15 cellular contexts compared by ENCODE assay signal in the genomic region with DNA sequence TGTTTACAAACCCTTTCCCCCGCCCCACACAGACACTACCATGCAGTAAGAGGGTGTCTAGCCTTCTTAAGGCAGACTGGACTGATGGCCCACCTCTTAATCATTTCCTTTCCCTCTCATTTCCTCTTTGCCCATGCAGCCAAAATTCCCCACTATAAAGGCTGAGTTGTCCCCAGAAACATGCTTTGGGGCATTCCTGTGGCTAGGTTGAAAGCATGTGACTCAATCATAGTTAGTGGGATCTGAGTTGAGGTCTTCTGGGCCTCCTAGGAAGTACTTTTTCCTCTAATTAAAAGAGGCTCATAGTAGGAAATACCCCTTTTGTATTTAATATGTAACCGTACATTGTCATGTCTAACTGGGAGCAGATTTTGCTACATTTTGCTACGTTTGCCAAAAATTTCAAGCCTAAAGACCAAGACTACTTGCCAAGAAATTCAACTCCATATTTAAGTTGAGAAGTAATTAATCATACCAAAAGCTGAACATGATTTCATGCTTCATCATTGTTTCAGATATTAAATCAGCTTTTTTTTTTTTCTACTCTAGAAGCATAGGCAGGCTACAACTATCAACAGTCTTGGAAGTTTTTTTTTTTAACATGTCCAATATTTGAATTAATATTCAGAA.
A peak's percentile ranks its signal among the peaks of the same experiment; 100 is the strongest.
DNase-seq lines count a peak whose midpoint lies in the region; ATAC-seq and TF ChIP-seq lines count a peak whose summit lies in the region.
"Had no signal": no experiment of that assay in that cellular context is flagged by ENCODE, and none has a peak within 500 bp of the region (broad histone marks: within the 10 kb centered on the region; RNA-seq: fewer than 3 reads in every experiment).

No MANE protein-coding gene starts in this region.

- TF ChIP-seq POLR2A in tibial nerve (IDR thresholded peaks at IDR 0.05) = no peak

- intact Hi-C loops in A673 (cut with micrococcal nuclease; ENCODE audit: unreplicated experiment) = loop anchor here (2.0 to 10.0 kb wide), 4 partner anchors 141 to 1383 kb away; no protein-coding TSS in a partner anchor

- no peak overlapping the region for H3K27ac ChIP-seq in A673 (ENCODE audit: low read depth, low read length, poor library complexity, severe bottlenecking)
- peak overlapping the region; percentile 31 for H3K27ac ChIP-seq in SJCRH30
- no peak overlapping the region for H3K27ac ChIP-seq in tibial nerve
- H3K27ac ChIP-seq: C4-2B, KMS-11, left ventricle myocardium inferior had no signal

- POLR2A ChIA-PET in A673 (lab: Charles Lee; ENCODE audit: low non-redundant PET) = no interaction called here

- H3K4me3 ChIP-seq in A673 (ENCODE audit: low read depth, low read length, poor library complexity, severe bottlenecking) (no peak overlapping the region), SJCRH30 (no peak overlapping the region), tibial nerve (no peak overlapping the region)
- H3K4me3 ChIP-seq: left ventricle myocardium inferior, skin epidermis had no signal

- H3K27me3 ChIP-seq in A673 (replicated peaks; ENCODE audit: insufficient read depth, low read depth, low read length, poor library complexity) (no peaks in the 10 kb centered on the region), SJCRH30 (no peaks in the 10 kb centered on the region), tibial nerve (no peaks in the 10 kb centered on the region)

- H3K36me3 ChIP-seq in A673 (ENCODE audit: insufficient read depth, low read length, poor library complexity, severe bottlenecking) = no peaks in the 10 kb centered on the region
- H3K36me3 ChIP-seq in SJCRH30 = no peaks in the 10 kb centered on the region
- no peaks in the 10 kb centered on the region for H3K36me3 ChIP-seq in tibial nerve
- H3K36me3 ChIP-seq: left ventricle myocardium inferior had no signal

- TF ChIP-seq EP300 in tibial nerve (IDR thresholded peaks at IDR 0.05) = no peak

- peak; percentile 80 for DNase-seq in A673 (ENCODE audit: low spot score)
- DNase-seq in H4 (ENCODE audit: low spot score) = peak; percentile 70
- DNase-seq in SJCRH30 = peak; percentile 54 to 66
- DNase-seq in fibroblast of peridontal ligament (ENCODE audit: extremely low read depth) = peak; percentile 92
- DNase-seq in tibial nerve (ENCODE audit: low spot score in 2 of 2) = no peak
- DNase-seq in activated effector memory CD4-positive, alpha-beta T cell treated with Interleukin-2 at 50 U/mL for 16 hours = no peak
- DNase-seq: effector CD4-positive, alpha-beta T cell; left ventricle myocardium inferior; NCI-H82; stimulated activated naive CD4-positive, alpha-beta T cell had no signal

- H3K9me3 ChIP-seq in A673 (ENCODE audit: low read depth, low read length, poor library complexity, severe bottlenecking) (no peaks in the 10 kb centered on the region), SJCRH30 (replicated peaks) (no peaks in the 10 kb centered on the region), tibial nerve (no peaks in the 10 kb centered on the region)
- H3K9me3 ChIP-seq: left ventricle myocardium inferior had no signal

- BruUV-seq in A673 (replicated peaks; lab: Mats Ljungman, UMichigan) = no TSS peak

- ATAC-seq in GM21381 (IDR thresholded peaks at IDR 0.05; ENCODE audit: unreplicated experiment) (no peak), HG02970 (IDR thresholded peaks at IDR 0.05; ENCODE audit: low FRiP score, unreplicated experiment) (no peak)

- TF ChIP-seq CTCF in A673 (conservative IDR thresholded peaks at IDR 0.05; ENCODE audit: low read depth, low read length) = no peak
- TF ChIP-seq CTCF in tibial nerve (IDR thresholded peaks at IDR 0.05) = no peak

- CTCF ChIA-PET in A673 (lab: Charles Lee) = no interaction called here

- 76 to 82% methylated on average over 3 of the region's 3 CpGs for WGBS in tibial nerve, 2 donors

- H3K4me1 ChIP-seq in A673 (ENCODE audit: insufficient read depth, low read length, poor library complexity, severe bottlenecking) (peaks cover 25% of the 10 kb centered on the region), SJCRH30 (peaks cover 32% of the 10 kb centered on the region), tibial nerve (peaks cover 0 to 3% (median 0%) of the 10 kb centered on the region in 4 donors)
- H3K4me1 ChIP-seq: left ventricle myocardium inferior had no signal

Comparison
In these comparisons a context has a peak if more than half of its experiments do, and no peak if none do; other contexts are left out.
1. DNase-seq: peak in A673 (single experiment), H4 (single experiment), SJCRH30 (2 of 2) and fibroblast of peridontal ligament (single experiment); none in tibial nerve (0 of 2) and activated effector memory CD4-positive, alpha-beta T cell treated with Interleukin-2 at 50 U/mL for 16 hours (single experiment).